Comparison of ENCODE assay signal across 24 cellular contexts in the genomic region with DNA sequence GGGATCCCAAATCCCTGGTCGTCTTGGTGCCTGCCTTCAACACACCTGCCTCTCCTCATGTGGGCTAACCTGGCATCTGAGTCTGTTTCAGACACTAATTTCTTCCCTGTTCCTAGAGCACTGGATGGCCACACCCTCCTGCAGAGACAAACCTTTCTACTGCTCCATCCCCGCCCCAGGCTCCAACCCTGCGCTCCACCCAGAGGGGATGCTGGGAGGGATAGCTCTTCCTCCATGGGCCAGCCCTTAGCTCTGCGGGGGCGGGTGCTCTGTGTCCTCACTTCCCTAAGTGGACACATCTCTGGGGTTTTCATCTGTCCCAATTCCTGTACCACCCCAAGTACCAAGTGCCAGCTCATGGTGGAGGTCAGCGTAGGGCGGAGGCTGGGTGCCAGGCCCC. TPM values are rescaled to one million over a fixed set of nuclear protein-coding genes. Genes with fewer than 3 reads are reported as not detected.
DNase-seq lines count a peak whose midpoint lies in the region; TF ChIP-seq lines count a peak whose summit lies in the region.
"Had no signal": no experiment of that assay in that cellular context is flagged by ENCODE, and none has a peak within 500 bp of the region (broad histone marks: within the 10 kb centered on the region; RNA-seq: fewer than 3 reads in every experiment).

No MANE protein-coding gene starts in this region.

- H3K27me3 ChIP-seq in osteoblast (ENCODE audit: insufficient read depth, low read length) = peaks cover 3% of the 10 kb centered on the region
- H3K27me3 ChIP-seq: SJSA1 had no signal

- H3K9me3 ChIP-seq in osteoblast (ENCODE audit: low read depth, low read length) = no peaks in the 10 kb centered on the region
- H3K9me3 ChIP-seq: SJSA1 had no signal

- DNase-seq in CD14-positive monocyte (ENCODE audit: low spot score) (no peak), ELF-1 (ENCODE audit: low read depth, low spot score) (peak; percentile 32), osteoblast (ENCODE audit: insufficient read length, low spot score, missing footprints) (peak; percentile 44), caudate nucleus (lab: John Stamatoyannopoulos, UW) (no peak), NCI-H2171 (lab: John Stamatoyannopoulos, UW) (no peak), iPS-NIHi11 (ENCODE audit: low spot score) (no peak)
- DNase-seq: ACHN, DMS79 treated with DMSO at 0.1 percent for 48 hours, Kasumi-1, MM.1S, NCI-H1105, NCI-H1694 treated with DMSO at 0.1 percent for 48 hours, NCI-H2107, NCI-H226, NCI-H524, NCI-H82, PC-9 had no signal

- H3K36me3 Mint-ChIP-seq in CD14-positive monocyte = peaks cover 0 to 3% of the 10 kb centered on the region in 2 donors
- H3K36me3 Mint-ChIP-seq in dendritic cell treated with granulocyte-macrophage colony-stimulating factor and Interleukin-4, amounts not matched to agents 40 ng/mL and 50 ng/mL, for 4 days (ENCODE audit: low read depth) = no peaks in the 10 kb centered on the region
- H3K36me3 Mint-ChIP-seq: IgD-negative memory B cell had no signal

- intact Hi-C loops in CD14-positive monocyte (cut with micrococcal nuclease) = no loop called here
- intact Hi-C loops in dendritic cell treated with granulocyte-macrophage colony-stimulating factor and Interleukin-4, amounts not matched to agents 40 ng/mL and 50 ng/mL, for 4 days (cut with micrococcal nuclease) = no loop called here

- peak overlapping the region in 1 of 2 donors; percentile 51 for H3K4me3 Mint-ChIP-seq in CD14-positive monocyte
- no peak overlapping the region for H3K4me3 Mint-ChIP-seq in dendritic cell treated with granulocyte-macrophage colony-stimulating factor and Interleukin-4, amounts not matched to agents 40 ng/mL and 50 ng/mL, for 4 days
- H3K4me3 Mint-ChIP-seq: IgD-negative memory B cell had no signal

- no peak overlapping the region for H2AFZ ChIP-seq in osteoblast (ENCODE audit: low read length)
- H2AFZ ChIP-seq: PC-9 had no signal

- H3K27ac ChIP-seq in osteoblast (ENCODE audit: low read depth, low read length) (no peak overlapping the region), caudate nucleus (ENCODE audit: low read depth, low read length) (no peak overlapping the region)
- H3K27ac ChIP-seq: C4-2B, HL-60, PC-9, RWPE1, SJSA1 had no signal

- no peak overlapping the region for H3K4me3 ChIP-seq in osteoblast (ENCODE audit: insufficient read depth, low read length)
- H3K4me3 ChIP-seq: PC-9, SJSA1 had no signal

- peaks cover 28% of the 10 kb centered on the region for H3K4me1 ChIP-seq in osteoblast (ENCODE audit: insufficient read depth, low read length)

- H3K79me2 ChIP-seq in osteoblast (ENCODE audit: insufficient read depth, low read length) = no peaks in the 10 kb centered on the region

- peaks cover 0 to 4% (median 2%) of the 10 kb centered on the region in 7 donors for H3K9me3 Mint-ChIP-seq in CD14-positive monocyte
- H3K9me3 Mint-ChIP-seq in dendritic cell treated with granulocyte-macrophage colony-stimulating factor and Interleukin-4, amounts not matched to agents 40 ng/mL and 50 ng/mL, for 4 days = no peaks in the 10 kb centered on the region

- peak overlapping the region; percentile 80 to 98 (median 84) for H3K27ac Mint-ChIP-seq in CD14-positive monocyte
- H3K27ac Mint-ChIP-seq in dendritic cell treated with granulocyte-macrophage colony-stimulating factor and Interleukin-4, amounts not matched to agents 40 ng/mL and 50 ng/mL, for 4 days = peak overlapping the region; percentile 87
- H3K27ac Mint-ChIP-seq: IgD-negative memory B cell had no signal

- peaks cover 76% of the 10 kb centered on the region for H3K4me1 Mint-ChIP-seq in CD14-positive monocyte
- peaks cover 61% of the 10 kb centered on the region for H3K4me1 Mint-ChIP-seq in dendritic cell treated with granulocyte-macrophage colony-stimulating factor and Interleukin-4, amounts not matched to agents 40 ng/mL and 50 ng/mL, for 4 days (ENCODE audit: low read depth)

- TF ChIP-seq CTCF in CD14-positive monocyte (IDR thresholded peaks at IDR 0.05) (no peak), osteoblast (IDR thresholded peaks at IDR 0.05; ENCODE audit: extremely low read depth, low read depth, low read length) (no peak)

- H3K36me3 ChIP-seq in osteoblast (ENCODE audit: insufficient read depth, low read length) = no peaks in the 10 kb centered on the region
- H3K36me3 ChIP-seq: SJSA1 had no signal

- no peaks in the 10 kb centered on the region for H4K20me1 ChIP-seq in osteoblast (ENCODE audit: insufficient read depth, low read length)

- peaks cover 0 to 1% (median 0%) of the 10 kb centered on the region in 3 donors for H3K27me3 Mint-ChIP-seq in CD14-positive monocyte (ENCODE audit: low read depth in 3 of 3)
- no peaks in the 10 kb centered on the region for H3K27me3 Mint-ChIP-seq in dendritic cell treated with granulocyte-macrophage colony-stimulating factor and Interleukin-4, amounts not matched to agents 40 ng/mL and 50 ng/mL, for 4 days

- no peak overlapping the region for H3K4me2 ChIP-seq in osteoblast (ENCODE audit: insufficient read depth, low read length)
- H3K4me2 ChIP-seq: PC-9 had no signal

RNA-seq across cellular contexts. Expression of a gene that starts 11.0 kb away (rescaled TPM):
- polyA plus RNA-seq in CD14-positive monocyte = 10 to 100 TPM; 69.0 to 90.4 TPM
- 40.2 and 122 TPM in 2 replicates for total RNA-seq in osteoblast
- total RNA-seq: HT1080 had no signal
- polyA plus RNA-seq: IgD-negative memory B cell had no signal

Comparison
In these comparisons a context has a peak if more than half of its experiments do, and no peak if none do; other contexts are left out.
1. DNase-seq: peak in ELF-1 (single experiment) and osteoblast (single experiment); none in CD14-positive monocyte (single experiment), caudate nucleus (0 of 61), NCI-H2171 (single experiment) and iPS-NIHi11 (single experiment).